1 cellular context compared by ENCODE assay signal in genomic region chr12:12901158-12901791, GRCh38.
TF ChIP-seq lines count a peak whose summit lies in the region.

No MANE protein-coding gene starts in this region.

TF ChIP-seq in IMR-90, 13 proteins besides CTCF, POLR2A, EP300 and RAD21 (continued from another document):
- TF ChIP-seq, protein P1, sequence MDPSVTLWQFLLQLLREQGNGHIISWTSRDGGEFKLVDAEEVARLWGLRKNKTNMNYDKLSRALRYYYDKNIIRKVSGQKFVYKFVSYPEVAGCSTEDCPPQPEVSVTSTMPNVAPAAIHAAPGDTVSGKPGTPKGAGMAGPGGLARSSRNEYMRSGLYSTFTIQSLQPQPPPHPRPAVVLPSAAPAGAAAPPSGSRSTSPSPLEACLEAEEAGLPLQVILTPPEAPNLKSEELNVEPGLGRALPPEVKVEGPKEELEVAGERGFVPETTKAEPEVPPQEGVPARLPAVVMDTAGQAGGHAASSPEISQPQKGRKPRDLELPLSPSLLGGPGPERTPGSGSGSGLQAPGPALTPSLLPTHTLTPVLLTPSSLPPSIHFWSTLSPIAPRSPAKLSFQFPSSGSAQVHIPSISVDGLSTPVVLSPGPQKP (IDR thresholded peaks at IDR 0.05; ENCODE audit: borderline replicate concordance, low read depth, low read length), result no peak
- TF ChIP-seq BHLHE40 (IDR thresholded peaks at IDR 0.05; ENCODE audit: low read depth, low read length), result 0 out of 2 replicates have a peak, but pooled peaks have one; percentile 44
- TF ChIP-seq MXI1 (IDR thresholded peaks at IDR 0.05; ENCODE audit: borderline replicate concordance, low read depth, low read length), result no peak
